9 cellular contexts compared by ENCODE assay signal in the genomic region with DNA sequence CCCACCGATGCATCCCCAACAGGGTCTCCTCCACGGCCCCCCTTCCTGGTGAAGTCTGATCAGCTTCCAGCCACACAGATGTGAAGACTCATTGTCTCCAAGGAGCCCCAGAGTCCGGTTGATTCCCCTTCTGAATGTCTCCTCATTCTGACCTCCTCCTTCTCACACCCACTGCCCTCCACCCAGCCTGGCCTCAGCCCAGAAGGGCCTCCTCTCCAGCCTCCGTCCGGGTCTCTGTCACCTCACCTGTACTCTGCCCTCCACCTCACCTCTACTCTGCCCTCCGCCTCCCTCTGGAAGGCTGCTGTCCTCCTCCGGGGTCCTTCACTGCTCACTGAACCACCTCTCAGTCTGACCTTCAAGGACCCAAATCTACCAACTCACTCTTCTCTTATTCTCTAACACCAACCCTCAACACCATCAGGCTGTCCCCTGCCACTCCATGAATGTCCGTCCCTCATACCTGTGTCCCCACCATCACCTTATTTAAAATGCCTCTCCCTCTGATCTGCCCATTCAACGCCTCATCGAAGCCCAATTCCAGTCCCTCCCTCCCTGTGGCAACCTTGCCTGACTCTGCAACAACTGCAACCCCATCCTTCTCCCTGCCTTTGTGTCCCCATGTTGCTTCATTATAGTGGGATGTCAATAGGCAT.
A peak's percentile ranks its signal among the peaks of the same experiment; 100 is the strongest.
DNase-seq lines count a peak whose midpoint lies in the region; ATAC-seq and TF ChIP-seq lines count a peak whose summit lies in the region.
"Had no signal": no experiment of that assay in that cellular context is flagged by ENCODE, and none has a peak within 500 bp of the region (broad histone marks: within the 10 kb centered on the region; RNA-seq: fewer than 3 reads in every experiment).

No MANE protein-coding gene starts in this region.

- H3K36me3 ChIP-seq in breast epithelium = no peaks in the 10 kb centered on the region
- H3K36me3 ChIP-seq: gastroesophageal sphincter had no signal

- no peaks in the 10 kb centered on the region for H3K27me3 ChIP-seq in breast epithelium
- H3K27me3 ChIP-seq: gastroesophageal sphincter had no signal

- no peaks in the 10 kb centered on the region for H3K9me3 ChIP-seq in breast epithelium
- H3K9me3 ChIP-seq: gastroesophageal sphincter had no signal

- H3K27ac ChIP-seq in breast epithelium = peak overlapping the region; percentile 64 to 77

- intact Hi-C loops in breast epithelium (cut with DNase I; ENCODE audit: low total_unique reads) = loop anchor here (10.0 kb wide), 1 partner anchor 203 kb away; no protein-coding TSS in a partner anchor

- TF ChIP-seq CTCF in breast epithelium (IDR thresholded peaks at IDR 0.05) = no peak

- TF ChIP-seq POLR2A in breast epithelium (IDR thresholded peaks at IDR 0.05) = no peak

- peaks cover 0 to 12% of the 10 kb centered on the region in 2 donors for H3K4me1 ChIP-seq in breast epithelium

- ATAC-seq in GM18907 (IDR thresholded peaks at IDR 0.05; ENCODE audit: unreplicated experiment) (peak; percentile 14), HG03045 (IDR thresholded peaks at IDR 0.05; ENCODE audit: unreplicated experiment) (peak; percentile 14), HG03457 (IDR thresholded peaks at IDR 0.05; ENCODE audit: unreplicated experiment) (no peak)
- ATAC-seq: gastroesophageal sphincter had no signal

- DNase-seq in breast epithelium (ENCODE audit: low spot score in 2 of 2) (no peak), SHP77 (lab: John Stamatoyannopoulos, UW) (no peak), hippocampal formation (lab: John Stamatoyannopoulos, UW) (no peak)
- peak; percentile 24 for DNase-seq in stimulated activated CD8-positive, alpha-beta memory T cell treated with anti-CD3 and anti-CD28 coated beads, Interleukin-4, amount 100 ng/mL, for 48 hours
- DNase-seq: anterior cingulate cortex had no signal

- H3K4me3 ChIP-seq in breast epithelium = peak overlapping the region in 1 of 3 donors; percentile 27
